16 cellular contexts compared by ENCODE assay signal in the genomic region with DNA sequence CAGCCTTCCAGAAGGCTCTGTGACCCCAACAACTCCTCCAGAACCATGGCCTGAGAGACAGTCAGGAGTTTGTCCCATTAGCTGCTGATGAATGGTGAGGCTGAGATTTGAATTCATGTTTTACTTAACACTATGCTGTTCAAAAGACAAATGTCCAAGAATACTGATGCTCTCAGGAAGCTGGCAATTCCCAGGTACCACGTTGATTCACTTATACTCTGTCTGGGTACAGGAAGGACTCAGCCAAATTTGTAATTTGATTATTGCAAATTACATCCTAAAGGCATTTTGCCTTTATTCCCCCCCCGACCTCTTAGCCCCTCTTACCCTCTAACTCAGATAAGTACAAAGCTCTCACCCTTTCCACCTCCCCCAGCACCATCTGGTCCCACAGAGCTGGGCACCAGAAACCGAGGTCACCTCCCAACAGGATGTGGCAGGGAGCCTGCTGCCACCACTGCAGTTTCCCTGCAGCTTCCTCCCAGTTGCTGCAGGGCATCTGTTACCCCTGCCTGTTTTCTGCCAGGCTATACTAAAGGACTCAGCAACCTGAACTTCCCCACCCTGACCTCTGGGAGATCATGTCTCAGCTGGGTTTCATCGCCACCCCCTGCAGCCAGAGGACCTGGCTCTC. TPM values are rescaled to one million over a fixed set of nuclear protein-coding genes. Genes with fewer than 3 reads are reported as not detected.
DNase-seq lines count a peak whose midpoint lies in the region; ATAC-seq, FAIRE-seq and TF ChIP-seq lines count a peak whose summit lies in the region.
"Had no signal": no experiment of that assay in that cellular context is flagged by ENCODE, and none has a peak within 500 bp of the region (broad histone marks: within the 10 kb centered on the region; RNA-seq: fewer than 3 reads in every experiment).

No MANE protein-coding gene starts in this region.

- no peaks in the 10 kb centered on the region for H3K79me2 ChIP-seq in mammary epithelial cell (ENCODE audit: insufficient read depth, low read length)

- H3K27ac Mint-ChIP-seq in CD4-positive, alpha-beta memory T cell: peak overlapping the region in 5 of 7 donors; percentile 50 to 92 (median 72)
- H3K27ac Mint-ChIP-seq in activated naive CD8-positive, alpha-beta T cell treated with anti-CD3 and anti-CD28 coated beads, Interleukin-2, amount 50 U/mL, for 24 hours: no peak overlapping the region
- no peak overlapping the region for H3K27ac Mint-ChIP-seq in HFFc6

- no peaks in the 10 kb centered on the region for H3K9me3 ChIP-seq in CD4-positive, alpha-beta memory T cell (ENCODE audit: control insufficient read depth in 1 of 2, low read length in 2 of 2)
- no peaks in the 10 kb centered on the region for H3K9me3 ChIP-seq in mammary epithelial cell (replicated peaks; ENCODE audit: insufficient read depth, low read length)
- H3K9me3 ChIP-seq: gastrocnemius medialis, suprapubic skin had no signal

- intact Hi-C loops in CD4-positive, alpha-beta memory T cell (cut with micrococcal nuclease): no loop called here
- intact Hi-C loops in mammary epithelial cell (cut with micrococcal nuclease): no loop called here

- peak in 2 of 5 donors; percentile 9 to 16 for DNase-seq in CD4-positive, alpha-beta memory T cell
- DNase-seq in GM18507 (ENCODE audit: extremely low spot score, insufficient read length, low read depth) (no peak), NCI-H524 treated with DMSO at 0.1 percent for 48 hours (lab: John Stamatoyannopoulos, UW) (peak; percentile 78), GM19238 (ENCODE audit: insufficient read length, low spot score) (no peak), 8988T (no peak), mammary epithelial cell (no peak), HFFc6 (no peak)
- DNase-seq in activated naive CD8-positive, alpha-beta T cell treated with anti-CD3 and anti-CD28 coated beads, Interleukin-2, amount 50 U/mL, for 24 hours: peak; percentile 7
- DNase-seq: activated CD4-positive, alpha-beta T cell treated with anti-CD3 and anti-CD28 coated beads for 48 hours; activated naive CD4-positive, alpha-beta T cell treated with anti-CD3 and anti-CD28 coated beads, Interleukin-2, amount 50 U/mL, for 16 hours; gastrocnemius medialis; mesendoderm; NCI-H2029 treated with DMSO at 0.1 percent for 48 hours; occipital lobe had no signal

- peaks cover 18 to 37% (median 26%) of the 10 kb centered on the region in 4 donors for H3K4me1 Mint-ChIP-seq in CD4-positive, alpha-beta memory T cell
- H3K4me1 Mint-ChIP-seq in activated naive CD8-positive, alpha-beta T cell treated with anti-CD3 and anti-CD28 coated beads, Interleukin-2, amount 50 U/mL, for 24 hours: peaks cover 17% of the 10 kb centered on the region
- H3K4me1 Mint-ChIP-seq in HFFc6 (ENCODE audit: low read depth): no peaks in the 10 kb centered on the region

- H3K9ac ChIP-seq in mammary epithelial cell (ENCODE audit: insufficient read depth, low read length): no peak overlapping the region

- CTCF ChIA-PET in CD4-positive, alpha-beta memory T cell (lab: Charles Lee; ENCODE audit: partially characterized antibody): interaction anchor here (0.6 to 0.9 kb wide), 2 partner anchors 17 to 98 kb away, joined by 3 read pairs; no protein-coding TSS in a partner anchor
- CTCF ChIA-PET in mammary epithelial cell (lab: Charles Lee; ENCODE audit: low non-redundant PET): no interaction called here

- no peak overlapping the region for H3K4me2 ChIP-seq in mammary epithelial cell (ENCODE audit: insufficient read depth, low read depth, low read length)
- H3K4me2 ChIP-seq: smooth muscle cell had no signal

- no peak overlapping the region for H3K27ac ChIP-seq in CD4-positive, alpha-beta memory T cell (ENCODE audit: low read depth, low read length)
- no peak overlapping the region for H3K27ac ChIP-seq in mammary epithelial cell (ENCODE audit: insufficient read depth, low read depth, low read length)
- H3K27ac ChIP-seq: gastrocnemius medialis, suprapubic skin had no signal

- no peaks in the 10 kb centered on the region for H3K27me3 ChIP-seq in CD4-positive, alpha-beta memory T cell (ENCODE audit: insufficient read depth, low read length)
- no peaks in the 10 kb centered on the region for H3K27me3 ChIP-seq in mammary epithelial cell (ENCODE audit: insufficient read depth, low read length)
- H3K27me3 ChIP-seq: gastrocnemius medialis, suprapubic skin had no signal

- H4K20me1 ChIP-seq in mammary epithelial cell (ENCODE audit: insufficient read depth, low read length): no peaks in the 10 kb centered on the region

- 56% methylated on average over 4 of the region's 4 CpGs for WGBS in mammary epithelial cell (ENCODE audit: low coverage, missing lambda C conversion rate)

- no TSS peak for BruUV-seq in mammary epithelial cell (replicated peaks; lab: Mats Ljungman, UMichigan)

- H3K36me3 Mint-ChIP-seq in CD4-positive, alpha-beta memory T cell: peaks cover 5 to 11% of the 10 kb centered on the region in 2 donors
- H3K36me3 Mint-ChIP-seq in activated naive CD8-positive, alpha-beta T cell treated with anti-CD3 and anti-CD28 coated beads, Interleukin-2, amount 50 U/mL, for 24 hours (ENCODE audit: low read depth): no peaks in the 10 kb centered on the region
- no peaks in the 10 kb centered on the region for H3K36me3 Mint-ChIP-seq in HFFc6 (ENCODE audit: low read depth)

- POLR2A ChIA-PET in CD4-positive, alpha-beta memory T cell (lab: Charles Lee; ENCODE audit: partially characterized antibody): no interaction called here

- dilution Hi-C loops in mammary epithelial cell (cut with HindIII; ENCODE audit: low sequenced_read_pairs): no loop called here

- FAIRE-seq in GM18507 (lab: Jason Lieb, UNC): peak; percentile 9

- no peak for ATAC-seq in activated naive CD8-positive, alpha-beta T cell treated with anti-CD3 and anti-CD28 coated beads, Interleukin-2, amount 50 U/mL, for 24 hours
- ATAC-seq: gastrocnemius medialis had no signal

- H2AFZ ChIP-seq in mammary epithelial cell (ENCODE audit: low read depth, low read length): no peak overlapping the region

- H3K4me3 Mint-ChIP-seq in CD4-positive, alpha-beta memory T cell: peak overlapping the region in 6 of 8 donors; percentile 0 to 57 (median 38)
- no peak overlapping the region for H3K4me3 Mint-ChIP-seq in activated naive CD8-positive, alpha-beta T cell treated with anti-CD3 and anti-CD28 coated beads, Interleukin-2, amount 50 U/mL, for 24 hours
- no peak overlapping the region for H3K4me3 Mint-ChIP-seq in HFFc6

- no peaks in the 10 kb centered on the region for H3K27me3 Mint-ChIP-seq in CD4-positive, alpha-beta memory T cell
- no peaks in the 10 kb centered on the region for H3K27me3 Mint-ChIP-seq in activated naive CD8-positive, alpha-beta T cell treated with anti-CD3 and anti-CD28 coated beads, Interleukin-2, amount 50 U/mL, for 24 hours
- H3K27me3 Mint-ChIP-seq in HFFc6 (ENCODE audit: insufficient read depth): peaks cover 13% of the 10 kb centered on the region

- peaks cover 16% of the 10 kb centered on the region for H3K4me1 ChIP-seq in CD4-positive, alpha-beta memory T cell (ENCODE audit: insufficient read depth, low read length)
- no peaks in the 10 kb centered on the region for H3K4me1 ChIP-seq in mammary epithelial cell (ENCODE audit: insufficient read depth, low read length)
- H3K4me1 ChIP-seq: suprapubic skin had no signal

- TF ChIP-seq CTCF in mammary epithelial cell (conservative IDR thresholded peaks at IDR 0.05 in 1 of 2, IDR thresholded peaks at IDR 0.05 in 1 of 2; ENCODE audit: extremely low read depth in 1 of 2, insufficient read depth in 1 of 2, low read depth in 1 of 2, low read length in 2 of 2): no peak
- no peak for TF ChIP-seq CTCF in HFFc6 (IDR thresholded peaks at IDR 0.05)

- no peaks in the 10 kb centered on the region for H3K9me3 Mint-ChIP-seq in CD4-positive, alpha-beta memory T cell
- H3K9me3 Mint-ChIP-seq in activated naive CD8-positive, alpha-beta T cell treated with anti-CD3 and anti-CD28 coated beads, Interleukin-2, amount 50 U/mL, for 24 hours: no peaks in the 10 kb centered on the region
- H3K9me3 Mint-ChIP-seq in HFFc6: no peaks in the 10 kb centered on the region

- no peak overlapping the region for H3K4me3 ChIP-seq in CD4-positive, alpha-beta memory T cell (ENCODE audit: low read length in 2 of 2)
- no peak overlapping the region for H3K4me3 ChIP-seq in mammary epithelial cell (replicated peaks in 1 of 3; ENCODE audit: insufficient read depth in 1 of 3, low read depth in 2 of 3, low read length in 3 of 3)
- H3K4me3 ChIP-seq: gastrocnemius medialis, smooth muscle cell, suprapubic skin had no signal

- in situ Hi-C loops in mammary epithelial cell (cut with MboI; ENCODE audit: low sequenced_read_pairs in 2 of 2): no loop called here

- no peaks in the 10 kb centered on the region for H3K36me3 ChIP-seq in CD4-positive, alpha-beta memory T cell (ENCODE audit: insufficient read depth, low read length)
- H3K36me3 ChIP-seq in mammary epithelial cell (ENCODE audit: insufficient read depth, low read length): no peaks in the 10 kb centered on the region
- H3K36me3 ChIP-seq: suprapubic skin had no signal

RNA-seq across cellular contexts. Expression of a gene that starts 33.6 kb away (rescaled TPM):
- 10 to 100 TPM; 17.6 to 19.7 TPM for total RNA-seq in CD4-positive, alpha-beta memory T cell
- 10 to 100 TPM in 1 of 2 donors, 1 to 10 TPM in 1; 8.9 to 15.0 TPM for polyA plus RNA-seq in CD4-positive, alpha-beta memory T cell
- 10 to 100 TPM; 23.4 to 40.3 TPM for total RNA-seq in mammary epithelial cell
- 10.9 TPM for polyA plus RNA-seq in mammary epithelial cell
- polyA minus RNA-seq in mammary epithelial cell: 9.0 TPM
- 10 to 100 TPM; 13.9 to 17.2 (median 15.8) TPM for total RNA-seq in HFFc6 (2021; fragmentation: NEBNext Ultra II Directional; extraction: Animal tissue kit (Norgen Biotek cat#: 25700))

RNA-seq across cellular contexts. Expression of a gene that starts 33.7 kb away (rescaled TPM):
- 10 to 100 TPM; 17.3 to 17.4 TPM for total RNA-seq in CD4-positive, alpha-beta memory T cell
- polyA plus RNA-seq in CD4-positive, alpha-beta memory T cell: 10 to 100 TPM; 12.2 to 18.3 TPM
- total RNA-seq in mammary epithelial cell: 10 to 100 TPM; 19.7 to 21.5 TPM
- 14.5 TPM for polyA plus RNA-seq in mammary epithelial cell
- polyA minus RNA-seq in mammary epithelial cell: 12.1 TPM
- 10 to 100 TPM; 17.9 to 21.3 (median 19.8) TPM for total RNA-seq in HFFc6 (2021; fragmentation: NEBNext Ultra II Directional; extraction: Animal tissue kit (Norgen Biotek cat#: 25700))

Comparison
In these comparisons a context has a peak if more than half of its experiments do, and no peak if none do; other contexts are left out.
1. DNase-seq: peak in NCI-H524 treated with DMSO at 0.1 percent for 48 hours (single experiment) and activated naive CD8-positive, alpha-beta T cell treated with anti-CD3 and anti-CD28 coated beads, Interleukin-2, amount 50 U/mL, for 24 hours (single experiment); none in GM18507 (single experiment), GM19238 (single experiment), 8988T (single experiment), mammary epithelial cell (single experiment) and HFFc6 (single experiment).
2. H3K27ac Mint-ChIP-seq: peak in CD4-positive, alpha-beta memory T cell (5 of 7); none in activated naive CD8-positive, alpha-beta T cell treated with anti-CD3 and anti-CD28 coated beads, Interleukin-2, amount 50 U/mL, for 24 hours (single experiment) and HFFc6 (single experiment).
3. H3K4me3 Mint-ChIP-seq: peak in CD4-positive, alpha-beta memory T cell (6 of 8); none in activated naive CD8-positive, alpha-beta T cell treated with anti-CD3 and anti-CD28 coated beads, Interleukin-2, amount 50 U/mL, for 24 hours (single experiment) and HFFc6 (single experiment).